ENCODE assay signal across 9 cellular contexts in genomic region chrX:132023896-132024386, GRCh38. TPM values are rescaled to one million over a fixed set of nuclear protein-coding genes. Genes with fewer than 3 reads are reported as not detected.
DNase-seq lines count a peak whose midpoint lies in the region; ATAC-seq and TF ChIP-seq lines count a peak whose summit lies in the region.
"Had no signal": no experiment of that assay in that cellular context is flagged by ENCODE, and none has a peak within 500 bp of the region (broad histone marks: within the 10 kb centered on the region; RNA-seq: fewer than 3 reads in every experiment).

No MANE protein-coding gene starts in this region.

- peaks cover 2% of the 10 kb centered on the region for H3K36me3 Mint-ChIP-seq in IgD-negative memory B cell
- peaks cover 0 to 14% (median 3%) of the 10 kb centered on the region in 5 donors for H3K36me3 Mint-ChIP-seq in naive thymus-derived CD4-positive, alpha-beta T cell

- H3K4me1 ChIP-seq in DND-41 (ENCODE audit: insufficient read depth, low read length) (peaks cover 52% of the 10 kb centered on the region), endocrine pancreas (ENCODE audit: control insufficient read depth, insufficient read depth, low read length) (no peaks in the 10 kb centered on the region), testis (no peaks in the 10 kb centered on the region)
- peaks cover 19 to 22% of the 10 kb centered on the region in 2 donors for H3K4me1 ChIP-seq in naive thymus-derived CD4-positive, alpha-beta T cell (ENCODE audit: control insufficient read depth in 2 of 2, insufficient read depth in 2 of 2, low read length in 2 of 2)
- H3K4me1 ChIP-seq: SJSA1 had no signal

- CTCF ChIA-PET in naive thymus-derived CD4-positive, alpha-beta T cell (lab: Charles Lee), result interaction anchor here (0.8 to 1.0 kb wide), 2 partner anchors 39 to 186 kb away, joined by 3 read pairs; no protein-coding TSS in a partner anchor

- peak overlapping the region; percentile 30 to 88 (median 85) for H3K27ac Mint-ChIP-seq in IgD-negative memory B cell
- peak overlapping the region; percentile 71 to 95 (median 90) for H3K27ac Mint-ChIP-seq in naive thymus-derived CD4-positive, alpha-beta T cell

- peak; percentile 52 for ATAC-seq in DND-41 (ENCODE audit: insufficient read depth, low read depth)
- peak; percentile 51 for ATAC-seq in GM21529 (IDR thresholded peaks at IDR 0.05; ENCODE audit: unreplicated experiment)
- ATAC-seq in naive thymus-derived CD4-positive, alpha-beta T cell, result peak; percentile 51

- DNase-seq in DND-41 (peak; percentile 65), testis (peak; percentile 14), NCI-H345 treated with DMSO at 0.1 percent for 48 hours (lab: John Stamatoyannopoulos, UW; ENCODE audit: unreplicated experiment) (no peak)
- peak; percentile 3 to 27 for DNase-seq in activated CD4-positive, alpha-beta T cell treated with anti-CD3 and anti-CD28 coated beads, Interleukin-2, amount 50 U/mL, for 24 hours (ENCODE audit: low read depth in 1 of 2, low spot score in 1 of 2)
- peak; percentile 8 to 57 (median 43) for DNase-seq in naive thymus-derived CD4-positive, alpha-beta T cell

- H3K4me3 Mint-ChIP-seq in IgD-negative memory B cell, result peak overlapping the region; percentile 84 to 97 (median 88)
- H3K4me3 Mint-ChIP-seq in naive thymus-derived CD4-positive, alpha-beta T cell, result peak overlapping the region; percentile 90 to 98 (median 94)

- H3K9me3 ChIP-seq in DND-41 (ENCODE audit: insufficient read depth, low read length, severe bottlenecking) (no peaks in the 10 kb centered on the region), endocrine pancreas (ENCODE audit: control insufficient read depth, low read length) (no peaks in the 10 kb centered on the region), testis (no peaks in the 10 kb centered on the region)
- no peaks in the 10 kb centered on the region for H3K9me3 ChIP-seq in naive thymus-derived CD4-positive, alpha-beta T cell (ENCODE audit: control insufficient read depth in 2 of 3, low read length in 3 of 3)
- H3K9me3 ChIP-seq: SJSA1 had no signal

- peaks cover 25% of the 10 kb centered on the region for H4K20me1 ChIP-seq in DND-41 (ENCODE audit: insufficient read depth, low read length)

- H3K4me1 Mint-ChIP-seq in IgD-negative memory B cell, result peaks cover 5 to 19% (median 16%) of the 10 kb centered on the region in 3 donors
- peaks cover 23 to 50% (median 45%) of the 10 kb centered on the region in 7 donors for H3K4me1 Mint-ChIP-seq in naive thymus-derived CD4-positive, alpha-beta T cell

- no peaks in the 10 kb centered on the region for H3K9me3 Mint-ChIP-seq in IgD-negative memory B cell
- H3K9me3 Mint-ChIP-seq in naive thymus-derived CD4-positive, alpha-beta T cell, result peaks cover 0 to 2% (median 0%) of the 10 kb centered on the region in 11 donors

- H3K27ac ChIP-seq in DND-41 (ENCODE audit: low read length), result peak overlapping the region; percentile 97
- H3K27ac ChIP-seq in naive thymus-derived CD4-positive, alpha-beta T cell (ENCODE audit: low read depth, low read length), result peak overlapping the region; percentile 86
- H3K27ac ChIP-seq in testis, result no peak overlapping the region
- H3K27ac ChIP-seq: SJSA1 had no signal

- TF ChIP-seq CTCF in DND-41 (IDR thresholded peaks at IDR 0.05; ENCODE audit: borderline replicate concordance, extremely low read depth, low read length, poor library complexity, severe bottlenecking), result no peak
- no peak for TF ChIP-seq CTCF in testis (IDR thresholded peaks at IDR 0.05)

- H3K36me3 ChIP-seq in DND-41 (ENCODE audit: insufficient read depth, low read length), result peaks cover 15% of the 10 kb centered on the region
- H3K36me3 ChIP-seq in endocrine pancreas (ENCODE audit: control insufficient read depth, insufficient read depth, low read length), result no peaks in the 10 kb centered on the region
- H3K36me3 ChIP-seq in naive thymus-derived CD4-positive, alpha-beta T cell (ENCODE audit: control insufficient read depth in 2 of 3, insufficient read depth in 3 of 3, low read length in 3 of 3), result peaks cover 0 to 8% (median 0%) of the 10 kb centered on the region in 3 experiments
- H3K36me3 ChIP-seq in testis (ENCODE audit: low read depth, missing control alignments), result no peaks in the 10 kb centered on the region
- H3K36me3 ChIP-seq: SJSA1 had no signal

- no peak for TF ChIP-seq POLR2A in testis (IDR thresholded peaks at IDR 0.05)

- H3K4me2 ChIP-seq in DND-41 (ENCODE audit: insufficient read depth, low read length), result peak overlapping the region; percentile 83

- peaks cover 2% of the 10 kb centered on the region for H3K27me3 Mint-ChIP-seq in IgD-negative memory B cell
- H3K27me3 Mint-ChIP-seq in naive thymus-derived CD4-positive, alpha-beta T cell, result no peaks in the 10 kb centered on the region

- intact Hi-C loops in naive thymus-derived CD4-positive, alpha-beta T cell (cut with micrococcal nuclease), result loop anchor here (1.0 to 5.0 kb wide), 10 partner anchors 8 to 1122 kb away; partner anchors contain the start of genes ENOX2 (in 2 of the 2) and MBNL3 (in 2 of the 2)
- intact Hi-C loops in testis (cut with DNase I; ENCODE audit: low total_unique reads), result no loop called here

- H3K27me3 ChIP-seq in DND-41 (ENCODE audit: insufficient read depth, low read length, poor library complexity), result no peaks in the 10 kb centered on the region
- no peaks in the 10 kb centered on the region for H3K27me3 ChIP-seq in endocrine pancreas (ENCODE audit: control insufficient read depth, insufficient read depth, low read length)
- H3K27me3 ChIP-seq in naive thymus-derived CD4-positive, alpha-beta T cell (ENCODE audit: control insufficient read depth in 2 of 2, insufficient read depth in 2 of 2, low read length in 2 of 2), result no peaks in the 10 kb centered on the region
- H3K27me3 ChIP-seq in testis, result no peaks in the 10 kb centered on the region

- POLR2A ChIA-PET in naive thymus-derived CD4-positive, alpha-beta T cell (lab: Charles Lee), result interaction anchor here (0.7 to 1.9 kb wide), 11 partner anchors 10 to 195 kb away, joined by 3 to 12 read pairs (median 6); no protein-coding TSS in a partner anchor

- H3K4me3 ChIP-seq in DND-41 (ENCODE audit: low read depth in 1 of 2, low read length in 2 of 2) (peak overlapping the region; percentile 87 to 96), endocrine pancreas (ENCODE audit: control insufficient read depth, insufficient read depth, low read length) (peak overlapping the region; percentile 44), testis (peak overlapping the region; percentile 52 to 71)
- peak overlapping the region; percentile 72 for H3K4me3 ChIP-seq in naive thymus-derived CD4-positive, alpha-beta T cell (ENCODE audit: low read length)

- peak overlapping the region; percentile 98 for H3K9ac ChIP-seq in DND-41 (ENCODE audit: low read depth, low read length)
- no peak overlapping the region for H3K9ac ChIP-seq in endocrine pancreas (ENCODE audit: control insufficient read depth, insufficient read depth, low read length)

- peak overlapping the region; percentile 70; the same call in 1 of the 2 replicates for H2AFZ ChIP-seq in DND-41 (ENCODE audit: low read depth, low read length)

- H3K79me2 ChIP-seq in DND-41 (ENCODE audit: insufficient read depth, low read length), result peaks cover 79% of the 10 kb centered on the region

- 8% methylated on average over 14 of the region's 16 CpGs; no CpG with 5 or more reads in 1 of the 2 donors for WGBS in testis, 2 donors

RNA-seq across cellular contexts. Expression of gene STK26, which starts 0.8 kb away (rescaled TPM):
- polyA plus RNA-seq in IgD-negative memory B cell, result 36.2 TPM
- 10 to 100 TPM; 29.7 to 50.1 (median 45.1) TPM for total RNA-seq in naive thymus-derived CD4-positive, alpha-beta T cell
- polyA plus RNA-seq in naive thymus-derived CD4-positive, alpha-beta T cell, result 10 to 100 TPM; 54.1 to 60.7 TPM
- 1 to 10 TPM; 3.5 to 3.7 TPM for total RNA-seq in testis
- polyA plus RNA-seq in testis (ENCODE audit: insufficient read depth, low read depth, low replicate concordance), result 3.7 TPM

Comparison
In these comparisons a context has a peak if more than half of its experiments do, and no peak if none do; other contexts are left out.
1. H3K27ac ChIP-seq: peak in DND-41 (single experiment) and naive thymus-derived CD4-positive, alpha-beta T cell (single experiment); none in testis (0 of 2).
2. Peak in every context shown above with its lines, with median percentiles within 50 percentile points of each other: ATAC-seq and H3K4me3 ChIP-seq.